In genomic region chr1:193060938-193061337, GRCh38 we compare ENCODE assay signal across 8 cellular contexts. TPM values are rescaled to one million over a fixed set of nuclear protein-coding genes. Genes with fewer than 3 reads are reported as not detected.
A peak's percentile ranks its signal among the peaks of the same experiment; 100 is the strongest.
DNase-seq lines count a peak whose midpoint lies in the region; FAIRE-seq and TF ChIP-seq lines count a peak whose summit lies in the region.

No MANE protein-coding gene starts in this region.

- H2AFZ ChIP-seq in fibroblast of lung (ENCODE audit: low read length) = no peak overlapping the region

- TF ChIP-seq CTCF in fibroblast of lung (conservative IDR thresholded peaks at IDR 0.05 in 1 of 2, IDR thresholded peaks at IDR 0.05 in 1 of 2; ENCODE audit: low read depth in 1 of 2, low read length in 2 of 2) = no peak

- H3K36me3 ChIP-seq in fibroblast of lung (ENCODE audit: control insufficient read depth, insufficient read depth, low read length) = no peaks in the 10 kb centered on the region
- no peaks in the 10 kb centered on the region for H3K36me3 ChIP-seq in small intestine (ENCODE audit: control insufficient read depth in 2 of 2, insufficient read depth in 2 of 2, low read length in 2 of 2)

- H3K79me2 ChIP-seq in fibroblast of lung (ENCODE audit: control insufficient read depth, insufficient read depth, low read length) = peaks cover 86% of the 10 kb centered on the region

- H3K4me3 ChIP-seq in fibroblast of lung (replicated peaks in 1 of 4; ENCODE audit: control extremely low read depth in 1 of 4, insufficient read depth in 1 of 4, low read depth in 3 of 4, low read length in 4 of 4) (peak overlapping the region; percentile 81 to 99 (median 85)), small intestine (ENCODE audit: low read depth in 1 of 2, low read length in 2 of 2) (no peak overlapping the region)

- no peaks in the 10 kb centered on the region for H3K9me3 ChIP-seq in fibroblast of lung (ENCODE audit: control insufficient read depth, insufficient read depth, low read depth, low read length)
- H3K9me3 ChIP-seq in small intestine (ENCODE audit: control insufficient read depth, low read depth) = no peaks in the 10 kb centered on the region

- H3K9ac ChIP-seq in fibroblast of lung (ENCODE audit: insufficient read depth, low read length) = peak overlapping the region; percentile 93

- H3K4me1 ChIP-seq in fibroblast of lung (ENCODE audit: control insufficient read depth, extremely low read depth, insufficient read depth, low read length) (peaks cover 2% of the 10 kb centered on the region), small intestine (ENCODE audit: control insufficient read depth in 2 of 2, insufficient read depth in 1 of 2, low read depth in 1 of 2, low read length in 1 of 2) (peaks cover 0 to 8% of the 10 kb centered on the region in 2 donors)

- FAIRE-seq in small intestine (lab: Jason Lieb, UNC) = no peak

- no peaks in the 10 kb centered on the region for H4K20me1 ChIP-seq in fibroblast of lung (ENCODE audit: control insufficient read depth, extremely low read depth, insufficient read depth, low read length)

- WGBS in small intestine, 3 donors = 6 to 13% (median 11%) methylated on average over 2 of the region's 2 CpGs

- peak; percentile 5 for DNase-seq in stimulated activated CD4-positive, alpha-beta T cell treated with anti-CD3 and anti-CD28 coated beads, Interleukin-1b, Interleukin-23, amount 100 ng/mL, for 48 hours
- DNase-seq in stimulated activated CD4-positive, alpha-beta T cell treated with anti-CD3 and anti-CD28 coated beads, Interleukin-2, amount 100 ng/mL, for 24 hours = no peak
- peak; percentile 9 for DNase-seq in SK-MEL-5 (ENCODE audit: low read depth, low spot score)
- peak; percentile 22 to 27 for DNase-seq in fibroblast of lung (ENCODE audit: low read depth in 2 of 2)
- peak; percentile 19 for DNase-seq in small intestine
- DNase-seq in NCI-H774 (lab: John Stamatoyannopoulos, UW) = no peak
- DNase-seq in stimulated activated CD4-positive, alpha-beta T cell treated with anti-CD3 and anti-CD28 coated beads, Interleukin-12 subunit alpha, Interleukin-12 subunit beta, amount 100 ng/mL, for 4 hours = no peak
- no peak for DNase-seq in NCI-H128 (lab: John Stamatoyannopoulos, UW; ENCODE audit: unreplicated experiment)

- in situ Hi-C loops in SK-MEL-5 (cut with HindIII; ENCODE audit: low pct_unique_long_range_greater_than_20kb, low sequenced_read_pairs) = no loop called here

- H3K27me3 ChIP-seq in fibroblast of lung (ENCODE audit: control insufficient read depth, insufficient read depth, low read length) = no peaks in the 10 kb centered on the region
- H3K27me3 ChIP-seq in small intestine (ENCODE audit: control insufficient read depth in 2 of 2, insufficient read depth in 2 of 2, low read length in 2 of 2) = no peaks in the 10 kb centered on the region

- H3K27ac ChIP-seq in fibroblast of lung (ENCODE audit: insufficient read depth, low read length) = peak overlapping the region; percentile 97
- H3K27ac ChIP-seq in small intestine (ENCODE audit: low read depth in 1 of 2, low read length in 1 of 2) = no peak overlapping the region

- H3K4me2 ChIP-seq in fibroblast of lung (ENCODE audit: extremely low read depth, insufficient read depth, low read length) = peak overlapping the region; percentile 93

RNA-seq across cellular contexts. Expression of gene RO60, which starts 1.5 kb away (rescaled TPM):
- total RNA-seq in SK-MEL-5 (2014; rRNA removed; shearing (Covaris generic)) = 106 and 115 TPM in 2 replicates
- 22.5 and 35.6 TPM in 2 replicates for polyA plus RNA-seq in SK-MEL-5 (2015; cell fraction: cytosol; rRNA removed)
- 15.6 and 25.1 TPM in 2 replicates for polyA plus RNA-seq in SK-MEL-5 (2015; cell fraction: nucleus; rRNA removed)
- 164 and 207 TPM in 2 replicates for total RNA-seq in fibroblast of lung
- 39.5 and 44.0 TPM in 2 replicates for polyA plus RNA-seq in fibroblast of lung
- polyA plus RNA-seq in fibroblast of lung (2012) = 18.0 and 23.1 TPM in 2 replicates
- polyA minus RNA-seq in fibroblast of lung (ENCODE audit: low replicate concordance) = 22.3 and 28.9 TPM in 2 replicates
- polyA plus RNA-seq in small intestine = 1 to 10 TPM; 4.0 to 7.3 (median 7.2) TPM

RNA-seq across cellular contexts. Expression of gene UCHL5, which starts 1.8 kb away (rescaled TPM):
- 39.6 and 41.4 TPM in 2 replicates for total RNA-seq in SK-MEL-5 (2014; rRNA removed; shearing (Covaris generic))
- polyA plus RNA-seq in SK-MEL-5 (2015; cell fraction: cytosol; rRNA removed) = 58.7 and 60.9 TPM in 2 replicates
- polyA plus RNA-seq in SK-MEL-5 (2015; cell fraction: nucleus; rRNA removed) = 41.1 and 54.0 TPM in 2 replicates
- total RNA-seq in fibroblast of lung = 19.5 and 24.1 TPM in 2 replicates
- polyA plus RNA-seq in fibroblast of lung (29.6 and 33.4 TPM in 2 replicates), small intestine (10 to 100 TPM; 22.6 to 24.3 (median 24.2) TPM)
- polyA plus RNA-seq in fibroblast of lung (2012) = 24.2 and 31.2 TPM in 2 replicates
- polyA minus RNA-seq in fibroblast of lung (ENCODE audit: low replicate concordance) = 1.7 and 2.1 TPM in 2 replicates

RNA-seq across cellular contexts. Expression of gene GLRX2, which starts 44.3 kb away (rescaled TPM):
- 36.3 and 41.8 TPM in 2 replicates for total RNA-seq in SK-MEL-5 (2014; rRNA removed; shearing (Covaris generic))
- polyA plus RNA-seq in SK-MEL-5 (2015; cell fraction: cytosol; rRNA removed) = 18.0 and 29.8 TPM in 2 replicates
- polyA plus RNA-seq in SK-MEL-5 (2015; cell fraction: nucleus; rRNA removed) = 9.4 and 14.9 TPM in 2 replicates
- total RNA-seq in fibroblast of lung = 3.3 and 15.9 TPM in 2 replicates
- polyA plus RNA-seq in fibroblast of lung (27.2 and 28.6 TPM in 2 replicates), small intestine (10 to 100 TPM; 21.0 to 27.3 (median 22.0) TPM)
- 30.4 and 32.4 TPM in 2 replicates for polyA plus RNA-seq in fibroblast of lung (2012)
- polyA minus RNA-seq in fibroblast of lung (ENCODE audit: low replicate concordance) = 0.47 and 0.67 TPM in 2 replicates

Comparison
In these comparisons a context has a peak if more than half of its experiments do, and no peak if none do; other contexts are left out.
1. DNase-seq: peak in stimulated activated CD4-positive, alpha-beta T cell treated with anti-CD3 and anti-CD28 coated beads, Interleukin-1b, Interleukin-23, amount 100 ng/mL, for 48 hours (single experiment), SK-MEL-5 (single experiment), fibroblast of lung (2 of 2) and small intestine (single experiment); none in stimulated activated CD4-positive, alpha-beta T cell treated with anti-CD3 and anti-CD28 coated beads, Interleukin-2, amount 100 ng/mL, for 24 hours (0 of 2), NCI-H774 (single experiment), stimulated activated CD4-positive, alpha-beta T cell treated with anti-CD3 and anti-CD28 coated beads, Interleukin-12 subunit alpha, Interleukin-12 subunit beta, amount 100 ng/mL, for 4 hours (single experiment) and NCI-H128 (single experiment).
2. H3K4me3 ChIP-seq: peak in fibroblast of lung (4 of 4); none in small intestine (0 of 2).